Comparison of ENCODE assay signal across 16 cellular contexts in the genomic region with DNA sequence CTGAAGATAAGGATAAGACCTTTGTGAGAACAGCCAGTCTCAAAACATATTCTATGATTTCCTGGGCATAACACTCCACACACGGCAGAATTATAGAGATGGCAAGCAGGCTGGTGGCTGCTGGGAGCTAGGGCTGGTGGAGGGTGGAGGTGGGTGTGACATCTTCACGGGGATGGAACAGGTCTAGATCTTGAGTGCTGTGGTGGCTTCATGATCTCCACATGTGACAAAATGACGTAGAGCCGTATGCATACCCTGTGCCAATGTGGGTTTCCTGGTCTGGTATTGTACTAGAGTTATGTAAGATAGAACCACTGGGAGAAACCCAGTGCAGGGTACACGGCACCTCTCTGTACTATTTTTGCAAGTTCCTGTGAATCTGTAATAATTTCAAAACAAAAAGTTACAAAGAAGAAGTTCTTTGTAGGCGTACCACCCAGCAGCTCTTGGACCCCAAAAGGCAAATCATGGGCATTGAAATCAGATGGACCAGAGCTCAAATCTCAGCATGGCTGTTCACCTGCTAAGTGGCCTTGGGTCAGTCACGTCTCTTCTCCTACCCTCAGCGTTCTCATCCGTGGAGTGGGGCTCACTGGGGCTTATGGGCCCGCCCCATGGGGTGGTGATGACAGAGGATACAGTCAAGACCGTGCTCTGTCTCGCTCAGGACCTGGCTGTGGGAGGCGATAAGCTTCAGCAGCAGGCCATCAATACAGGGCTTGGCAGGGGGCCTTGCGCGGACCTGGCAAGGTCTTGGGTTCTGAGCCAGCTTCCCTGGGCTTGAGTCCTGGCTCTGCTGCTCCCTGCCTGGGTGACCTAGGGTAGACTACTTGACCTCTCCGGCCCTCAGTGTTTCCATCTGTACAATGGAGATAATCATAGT.
DNase-seq lines count a peak whose midpoint lies in the region; ATAC-seq and TF ChIP-seq lines count a peak whose summit lies in the region.
"Had no signal": no experiment of that assay in that cellular context is flagged by ENCODE, and none has a peak within 500 bp of the region (broad histone marks: within the 10 kb centered on the region; RNA-seq: fewer than 3 reads in every experiment).

No MANE protein-coding gene starts in this region.

- H3K36me3 Mint-ChIP-seq in brain, result no peaks in the 10 kb centered on the region
- H3K36me3 Mint-ChIP-seq: immature natural killer cell; naive thymus-derived CD8-positive, alpha-beta T cell; stimulated activated naive B cell treated with anti-CD40 and anti-IgM and Interleukin-4, amounts not matched to agents 10 μg/mL and 1 μg/mL and 100 μg/mL, for 72 hours had no signal

- peaks cover 11% of the 10 kb centered on the region for H3K27me3 Mint-ChIP-seq in brain

- no peak overlapping the region for H3K4me3 Mint-ChIP-seq in brain
- H3K4me3 Mint-ChIP-seq: GM23338; immature natural killer cell; naive thymus-derived CD8-positive, alpha-beta T cell; stimulated activated naive B cell treated with anti-CD40 and anti-IgM and Interleukin-4, amounts not matched to agents 10 μg/mL and 1 μg/mL and 100 μg/mL, for 72 hours had no signal

- H3K4me1 Mint-ChIP-seq in brain, result peaks cover 60% of the 10 kb centered on the region
- H3K4me1 Mint-ChIP-seq: naive thymus-derived CD8-positive, alpha-beta T cell had no signal

- TF ChIP-seq CTCF in RWPE2 (IDR thresholded peaks at IDR 0.05; ENCODE audit: poor library complexity, severe bottlenecking), result no peak
- TF ChIP-seq CTCF in brain (conservative IDR thresholded peaks at IDR 0.05), result no peak
- TF ChIP-seq CTCF in suprapubic skin (IDR thresholded peaks at IDR 0.05), result no peak

- H3K9me3 ChIP-seq in RWPE2 (ENCODE audit: severe bottlenecking), result no peaks in the 10 kb centered on the region
- peaks cover 5% of the 10 kb centered on the region for H3K9me3 ChIP-seq in mesenchymal stem cell (ENCODE audit: control insufficient read depth, low read length)
- no peaks in the 10 kb centered on the region for H3K9me3 ChIP-seq in suprapubic skin
- H3K9me3 ChIP-seq: adrenal gland had no signal

- no peak overlapping the region for H3K4ac ChIP-seq in mesenchymal stem cell (ENCODE audit: low read depth in 1 of 2, low read length in 2 of 2)

- peak; percentile 54 for DNase-seq in RWPE2 (ENCODE audit: low spot score)
- no peak for DNase-seq in mesenchymal stem cell
- peak; percentile 33 to 67 for DNase-seq in suprapubic skin (ENCODE audit: low spot score in 2 of 2)
- DNase-seq in NCI-H748 (lab: John Stamatoyannopoulos, UW; ENCODE audit: unreplicated experiment), result no peak
- no peak for DNase-seq in T-helper 2 cell
- DNase-seq: activated gamma-delta T cell; immature natural killer cell; NCI-H2029; NCI-H524; stimulated activated naive B cell treated with anti-CD40 and anti-IgM and Interleukin-4, amounts not matched to agents 10 μg/mL and 1 μg/mL and 100 μg/mL, for 72 hours had no signal

- no peak for TF ChIP-seq POLR2A in suprapubic skin (IDR thresholded peaks at IDR 0.05)

- peak overlapping the region; percentile 76 for H2AK5ac ChIP-seq in mesenchymal stem cell (ENCODE audit: low read length, severe bottlenecking)

- no peak overlapping the region for H3K9ac ChIP-seq in mesenchymal stem cell (ENCODE audit: low read length)

- H3K9me3 Mint-ChIP-seq in brain, result peaks cover 0 to 6% (median 4%) of the 10 kb centered on the region in 5 experiments
- H3K9me3 Mint-ChIP-seq: GM23338; immature natural killer cell; naive thymus-derived CD8-positive, alpha-beta T cell had no signal

- H3K27ac ChIP-seq in RWPE2 (ENCODE audit: poor library complexity, severe bottlenecking), result no peak overlapping the region
- peak overlapping the region; percentile 81 for H3K27ac ChIP-seq in mesenchymal stem cell (ENCODE audit: low read length, poor library complexity, severe bottlenecking)
- H3K27ac ChIP-seq in suprapubic skin, result no peak overlapping the region
- H3K27ac ChIP-seq: adrenal gland, cardiac muscle cell had no signal

- H3K4me3 ChIP-seq in RWPE2 (ENCODE audit: severe bottlenecking) (no peak overlapping the region), mesenchymal stem cell (ENCODE audit: insufficient read depth in 1 of 2, low read depth in 1 of 2, low read length in 2 of 2) (no peak overlapping the region), suprapubic skin (no peak overlapping the region)
- H3K4me3 ChIP-seq: adrenal gland, cardiac muscle cell, GM23338 had no signal

- no peak overlapping the region for H4K8ac ChIP-seq in mesenchymal stem cell (ENCODE audit: low read length)

- no peak overlapping the region for H2BK12ac ChIP-seq in mesenchymal stem cell (ENCODE audit: low read length in 2 of 2)

- no peak overlapping the region for H3K23ac ChIP-seq in mesenchymal stem cell (ENCODE audit: low read length in 2 of 2)

- no peaks in the 10 kb centered on the region for H3K79me1 ChIP-seq in mesenchymal stem cell (replicated peaks; ENCODE audit: low read length, poor library complexity, severe bottlenecking)

- TF ChIP-seq EP300 in suprapubic skin (IDR thresholded peaks at IDR 0.05), result no peak

- no peaks in the 10 kb centered on the region for H3K36me3 ChIP-seq in RWPE2 (ENCODE audit: low read depth)
- no peaks in the 10 kb centered on the region for H3K36me3 ChIP-seq in mesenchymal stem cell (ENCODE audit: control insufficient read depth in 1 of 2, insufficient read depth in 2 of 2, low read depth in 1 of 2, low read length in 2 of 2)
- no peaks in the 10 kb centered on the region for H3K36me3 ChIP-seq in suprapubic skin
- H3K36me3 ChIP-seq: adrenal gland, cardiac muscle cell had no signal

- H3K4me1 ChIP-seq in RWPE2 (ENCODE audit: insufficient read depth, poor library complexity, severe bottlenecking), result no peaks in the 10 kb centered on the region
- peaks cover 45% of the 10 kb centered on the region for H3K4me1 ChIP-seq in mesenchymal stem cell (ENCODE audit: control insufficient read depth, insufficient read depth, low read depth, low read length)
- H3K4me1 ChIP-seq in suprapubic skin, result peaks cover 3% of the 10 kb centered on the region
- H3K4me1 ChIP-seq: adrenal gland had no signal

- no peak overlapping the region for H3K18ac ChIP-seq in mesenchymal stem cell (ENCODE audit: low read depth in 1 of 2, low read length in 2 of 2)

- no peak overlapping the region for H3K14ac ChIP-seq in mesenchymal stem cell (ENCODE audit: low read length in 2 of 2)

- no peak overlapping the region for H2BK5ac ChIP-seq in mesenchymal stem cell (ENCODE audit: low read depth, low read length, poor library complexity, severe bottlenecking)

- H2BK15ac ChIP-seq in mesenchymal stem cell (ENCODE audit: low read depth, poor library complexity, severe bottlenecking), result no peak overlapping the region

- no peak overlapping the region for H3K4me2 ChIP-seq in mesenchymal stem cell (ENCODE audit: low read length, poor library complexity, severe bottlenecking)
- H3K4me2 ChIP-seq: GM23338 had no signal

- no peak for ATAC-seq in RWPE2 (ENCODE audit: low read depth)
- ATAC-seq in HG03442 (IDR thresholded peaks at IDR 0.05; ENCODE audit: unreplicated experiment), result no peak
- ATAC-seq: GM23338; naive thymus-derived CD8-positive, alpha-beta T cell; stimulated activated naive B cell treated with anti-CD40 and anti-IgM and Interleukin-4, amounts not matched to agents 10 μg/mL and 1 μg/mL and 100 μg/mL, for 72 hours had no signal

- H4K91ac ChIP-seq in mesenchymal stem cell (ENCODE audit: low read length), result no peak overlapping the region

- H3K27me3 ChIP-seq in RWPE2 (ENCODE audit: insufficient read depth, poor library complexity, severe bottlenecking) (peaks cover 53% of the 10 kb centered on the region), mesenchymal stem cell (ENCODE audit: control insufficient read depth in 1 of 2, insufficient read depth in 1 of 2, low read length in 2 of 2) (peaks cover 43 to 97% of the 10 kb centered on the region in 2 experiments), suprapubic skin (peaks cover 84% of the 10 kb centered on the region)

- peak overlapping the region in 3 of 5 experiments; percentile 36 to 85 (median 45) for H3K27ac Mint-ChIP-seq in brain
- H3K27ac Mint-ChIP-seq: GM23338; stimulated activated naive B cell treated with anti-CD40 and anti-IgM and Interleukin-4, amounts not matched to agents 10 μg/mL and 1 μg/mL and 100 μg/mL, for 72 hours had no signal

- no peak overlapping the region for H2BK120ac ChIP-seq in mesenchymal stem cell (ENCODE audit: low read depth, low read length)

- WGBS in mesenchymal stem cell, result 85% methylated on average over 16 of the region's 16 CpGs
- WGBS in suprapubic skin, result 72% methylated on average over 10 of the region's 16 CpGs

- H2AFZ ChIP-seq in mesenchymal stem cell (ENCODE audit: low read depth, low read length), result no peak overlapping the region
- H2AFZ ChIP-seq: GM23338 had no signal

Comparison
In these comparisons a context has a peak if more than half of its experiments do, and no peak if none do; other contexts are left out.
1. DNase-seq: peak in RWPE2 (single experiment) and suprapubic skin (2 of 2); none in mesenchymal stem cell (single experiment), NCI-H748 (single experiment) and T-helper 2 cell (0 of 5).